In the genomic region with DNA sequence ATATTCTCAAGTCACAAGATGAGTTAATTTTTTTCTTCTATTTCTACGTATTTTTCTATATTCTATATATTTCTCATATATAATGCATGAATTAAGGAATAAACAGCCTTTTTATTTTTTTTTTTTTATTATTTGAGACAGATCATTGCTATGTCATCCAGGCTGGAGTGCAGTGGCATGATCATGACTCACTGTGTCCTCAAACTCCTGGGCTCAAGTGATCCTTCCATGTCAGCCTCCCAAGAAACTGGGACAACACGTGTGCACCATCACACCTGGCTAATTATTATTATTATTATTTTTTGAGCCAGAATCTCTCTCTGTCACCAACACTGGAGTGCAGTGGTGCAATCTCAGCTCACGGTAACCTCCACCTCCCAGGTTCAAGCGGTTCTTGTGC, we compare ENCODE assay signal across 10 cellular contexts. TPM values are rescaled to one million over a fixed set of nuclear protein-coding genes. Genes with fewer than 3 reads are reported as not detected.
DNase-seq lines count a peak whose midpoint lies in the region; ATAC-seq, FAIRE-seq and TF ChIP-seq lines count a peak whose summit lies in the region.
"Had no signal": no experiment of that assay in that cellular context is flagged by ENCODE, and none has a peak within 500 bp of the region (broad histone marks: within the 10 kb centered on the region; RNA-seq: fewer than 3 reads in every experiment).

No MANE protein-coding gene starts in this region.

- BruUV-seq in GM12878 (replicated peaks; lab: Mats Ljungman, UMichigan) = no TSS peak

- peaks cover 12% of the 10 kb centered on the region for H3K4me1 ChIP-seq in CD8-positive, alpha-beta memory T cell (ENCODE audit: insufficient read depth, low read length)
- peaks cover 7% of the 10 kb centered on the region; the same call in 1 of the 2 replicates for H3K4me1 ChIP-seq in HUES64 (ENCODE audit: insufficient read depth, low read length)
- no peaks in the 10 kb centered on the region for H3K4me1 ChIP-seq in GM12878 (ENCODE audit: control insufficient read depth, insufficient read depth, low read length)
- peaks cover 13% of the 10 kb centered on the region for H3K4me1 ChIP-seq in mucosa of descending colon (ENCODE audit: low read depth)

- no peak overlapping the region for H2AFZ ChIP-seq in GM12878 (ENCODE audit: control insufficient read depth, low read depth, low read length)

- peak overlapping the region; percentile 62 to 97 (median 94) for H3K4me3 Mint-ChIP-seq in CD8-positive, alpha-beta memory T cell
- peak overlapping the region; percentile 86 for H3K4me3 Mint-ChIP-seq in mesothelial cell of epicardium

- H3K9ac ChIP-seq in HUES64 (ENCODE audit: low read depth, low read length) = no peak overlapping the region
- H3K9ac ChIP-seq in GM12878 (ENCODE audit: control insufficient read depth, insufficient read depth, low read length) = no peak overlapping the region

- TF ChIP-seq POLR2A in GM12878 (IDR thresholded peaks at IDR 0.05; ENCODE audit: low read depth, low read length) = no peak

- no peak for DNase-seq in CD8-positive, alpha-beta memory T cell
- no peak for DNase-seq in GM12878 (ENCODE audit: low read depth, low spot score)
- no peak for DNase-seq in mesothelial cell of epicardium (ENCODE audit: low spot score in 2 of 2, unreplicated experiment in 2 of 2)
- DNase-seq in NOMO-1 (lab: John Stamatoyannopoulos, UW; ENCODE audit: unreplicated experiment in 2 of 2) = no peak
- no peak for DNase-seq in mucosa of descending colon
- no peak for DNase-seq in HK-2 (ENCODE audit: unreplicated experiment)
- DNase-seq: naive B cell had no signal

- H4K20me1 ChIP-seq in GM12878 (ENCODE audit: control insufficient read depth, insufficient read depth) = no peaks in the 10 kb centered on the region

- H3K4me2 ChIP-seq in GM12878 (ENCODE audit: control insufficient read depth, insufficient read depth) = peak overlapping the region; percentile 92; the same call in 1 of the 2 replicates

- CTCF ChIA-PET in CD8-positive, alpha-beta memory T cell (lab: Charles Lee) = no interaction called here
- CTCF ChIA-PET in GM12878 (lab: Yijun Ruan, JAX) = interaction anchor here (1.3 kb wide), 1 partner anchor 12 kb away, joined by 4 read pairs; no protein-coding TSS in a partner anchor

- peak overlapping the region in 3 of 8 donors; percentile 73 to 98 (median 97) for H3K27ac Mint-ChIP-seq in CD8-positive, alpha-beta memory T cell
- peak overlapping the region; percentile 63 for H3K27ac Mint-ChIP-seq in mesothelial cell of epicardium

- RAD21 ChIA-PET in GM12878 (lab: Charles Lee; ENCODE audit: unreplicated experiment) = no interaction called here

- TF ChIP-seq CTCF in GM12878 (IDR thresholded peaks at IDR 0.05 in 2 of 3, conservative IDR thresholded peaks at IDR 0.05 in 1 of 3; ENCODE audit: control insufficient read depth in 2 of 3, extremely low read depth in 1 of 3, insufficient read depth in 1 of 3, low read depth in 3 of 3, low read length in 3 of 3) (no peak), mesothelial cell of epicardium (IDR thresholded peaks at IDR 0.05; ENCODE audit: unreplicated experiment) (no peak), mucosa of descending colon (IDR thresholded peaks at IDR 0.05) (no peak)

- intact Hi-C loops in GM12878 (cut with micrococcal nuclease; ENCODE audit: unreplicated experiment) = no loop called here
- intact Hi-C loops in mucosa of descending colon (cut with DNase I, micrococcal nuclease) = no loop called here

- no peaks in the 10 kb centered on the region for H3K27me3 Mint-ChIP-seq in CD8-positive, alpha-beta memory T cell
- H3K27me3 Mint-ChIP-seq in mesothelial cell of epicardium (ENCODE audit: low read depth) = peaks cover 11% of the 10 kb centered on the region
- H3K27me3 Mint-ChIP-seq: naive B cell had no signal

- TF ChIP-seq RAD21 in GM12878 (IDR thresholded peaks at IDR 0.05; ENCODE audit: insufficient read depth, low read depth, low read length) = no peak

- SMC1A ChIA-PET in GM12878 (lab: Charles Lee; ENCODE audit: uncharacterized antibody, unreplicated experiment) = interaction anchor here (1.0 kb wide), 1 partner anchor 59 kb away, joined by 4 read pairs; no protein-coding TSS in a partner anchor

- in situ Hi-C loops in GM12878 (cut with MboI) = loop anchor here (5.0 kb wide), 1 partner anchor 57 kb away; a partner anchor contains a TSS

- no peak overlapping the region for H3K27ac ChIP-seq in CD8-positive, alpha-beta memory T cell (ENCODE audit: low read depth, low read length)
- H3K27ac ChIP-seq in HUES64 (ENCODE audit: low read depth, low read length) (no peak overlapping the region), GM12878 (ENCODE audit: control insufficient read depth, insufficient read depth) (no peak overlapping the region)

- no peak overlapping the region for H3K4me3 ChIP-seq in CD8-positive, alpha-beta memory T cell (ENCODE audit: low read length)
- H3K4me3 ChIP-seq in HUES64 (ENCODE audit: low read length) (peak overlapping the region; percentile 92), GM12878 (no peak overlapping the region), mucosa of descending colon (no peak overlapping the region)

- 98% methylated on average over 3 of the region's 4 CpGs for WGBS in HUES64
- WGBS in GM12878 (ENCODE audit: insufficient coverage, insufficient replicate concordance, low lambda C conversion rate, missing lambda C conversion rate) = 89% methylated on average over 4 of the region's 4 CpGs

- peaks cover 0 to 18% (median 6%) of the 10 kb centered on the region in 3 donors for H3K36me3 Mint-ChIP-seq in CD8-positive, alpha-beta memory T cell
- peaks cover 17% of the 10 kb centered on the region for H3K36me3 Mint-ChIP-seq in mesothelial cell of epicardium
- H3K36me3 Mint-ChIP-seq: naive B cell had no signal

- ATAC-seq in GM12878 (no peak), mucosa of descending colon (no peak), HG03469 (IDR thresholded peaks at IDR 0.05; ENCODE audit: unreplicated experiment) (no peak)

- no peaks in the 10 kb centered on the region for H3K27me3 ChIP-seq in CD8-positive, alpha-beta memory T cell (ENCODE audit: insufficient read depth, low read length, poor library complexity, severe bottlenecking)
- H3K27me3 ChIP-seq in HUES64 (ENCODE audit: insufficient read depth, low read length) = peaks cover 24% of the 10 kb centered on the region
- H3K27me3 ChIP-seq in GM12878 (replicated peaks in 1 of 2; ENCODE audit: control insufficient read depth in 2 of 2, insufficient read depth in 2 of 2, low read length in 1 of 2) = no peaks in the 10 kb centered on the region

- POLR2A ChIA-PET in CD8-positive, alpha-beta memory T cell (lab: Charles Lee) = no interaction called here
- POLR2A ChIA-PET in GM12878 (lab: Charles Lee) = no interaction called here

- peaks cover 6% of the 10 kb centered on the region for H3K79me2 ChIP-seq in GM12878 (ENCODE audit: control insufficient read depth, insufficient read depth, low read length)

- H3K9me3 ChIP-seq in CD8-positive, alpha-beta memory T cell (ENCODE audit: low read length) = no peaks in the 10 kb centered on the region
- H3K9me3 ChIP-seq in HUES64 (ENCODE audit: insufficient read depth, low read depth, low read length) (no peaks in the 10 kb centered on the region), GM12878 (replicated peaks; ENCODE audit: control insufficient read depth, insufficient read depth, low read length) (no peaks in the 10 kb centered on the region), mucosa of descending colon (no peaks in the 10 kb centered on the region)

- H3K9me3 Mint-ChIP-seq in CD8-positive, alpha-beta memory T cell = peaks cover 0 to 6% (median 5%) of the 10 kb centered on the region in 5 donors
- H3K9me3 Mint-ChIP-seq in mesothelial cell of epicardium = peaks cover 5% of the 10 kb centered on the region

- no peak for TF ChIP-seq EP300 in GM12878 (IDR thresholded peaks at IDR 0.05; ENCODE audit: borderline replicate concordance in 1 of 2, control insufficient read depth in 1 of 2, low read depth in 2 of 2, low read length in 2 of 2)

- H3K4me1 Mint-ChIP-seq in CD8-positive, alpha-beta memory T cell = peaks cover 16 to 24% (median 23%) of the 10 kb centered on the region in 3 donors
- H3K4me1 Mint-ChIP-seq in mesothelial cell of epicardium = peaks cover 15% of the 10 kb centered on the region

- FAIRE-seq in GM12878 (lab: Jason Lieb, UNC) = no peak
- FAIRE-seq: TTC549 had no signal

- no peaks in the 10 kb centered on the region for H3K36me3 ChIP-seq in CD8-positive, alpha-beta memory T cell (ENCODE audit: insufficient read depth, low read length)
- H3K36me3 ChIP-seq in HUES64 (ENCODE audit: insufficient read depth, low read length) = peaks cover 45% of the 10 kb centered on the region
- H3K36me3 ChIP-seq in GM12878 (ENCODE audit: control insufficient read depth in 2 of 2, insufficient read depth in 2 of 2, low read length in 1 of 2) = no peaks in the 10 kb centered on the region
- no peaks in the 10 kb centered on the region for H3K36me3 ChIP-seq in mucosa of descending colon (ENCODE audit: low read depth)

RNA-seq across cellular contexts. Expression of a gene that starts 1.5 kb away (rescaled TPM):
- 1 to 10 TPM; 3.7 to 4.9 TPM for total RNA-seq in CD8-positive, alpha-beta memory T cell
- polyA plus RNA-seq in CD8-positive, alpha-beta memory T cell = 0.82 TPM
- 27.9 TPM for polyA plus RNA-seq in HUES64 (2013, experiment 1 of 2)
- polyA plus RNA-seq in HUES64 (2013, experiment 2 of 2) = 37.6 TPM
- 96.7 and 103 TPM in 2 replicates for total RNA-seq in GM12878 (2013; cell fraction: nucleolus; rRNA removed)
- 7.0 and 10.4 TPM in 2 replicates for total RNA-seq in GM12878 (2014; rRNA removed)
- 5.8 and 6.4 TPM in 2 replicates for total RNA-seq in GM12878 (2014; rRNA removed; fragmentation: Illumina TruSeq; extraction: Trizol)
- 6.0 and 6.5 TPM in 2 replicates for total RNA-seq in GM12878 (2021)
- polyA plus RNA-seq in GM12878 (2011; ENCODE audit: low read depth) = 1.4 TPM
- 38.9 and 41.1 TPM in 2 replicates for polyA plus RNA-seq in GM12878 (2011; rRNA removed)
- polyA plus RNA-seq in GM12878 (2011; cell fraction: cytosol; rRNA removed) = 36.3 and 43.2 TPM in 2 replicates
- 30.3 and 51.4 TPM in 2 replicates for polyA plus RNA-seq in GM12878 (2011; cell fraction: nucleus; rRNA removed)
- polyA plus RNA-seq in GM12878 (2012) = 2.5 and 6.7 TPM in 2 replicates
- polyA plus RNA-seq in GM12878 (2014; fragmentation: Illumina TruSeq; extraction: Trizol) = 6.2 and 6.7 TPM in 2 replicates
- polyA plus RNA-seq in GM12878 (2014; fragmentation: Nextera tagmentation; extraction: Ambion mirVana) = 1 to 10 TPM; 3.1 to 5.6 TPM
- polyA plus RNA-seq in GM12878 (2014; rRNA removed) = 5.6 and 7.1 TPM in 2 replicates
- 1 to 10 TPM; 7.0 to 7.4 TPM for polyA plus RNA-seq in GM12878 (2016; fragmentation: Nextera tagmentation; extraction: Ambion mirVana)
- 83.7 and 88.9 TPM in 2 replicates for polyA minus RNA-seq in GM12878 (2011; rRNA and poly(A)+ RNA removed)
- 9.2 and 15.7 TPM in 2 replicates for polyA minus RNA-seq in GM12878 (2011; cell fraction: cytosol; rRNA and poly(A)+ RNA removed)
- 29.3 and 42.8 TPM in 2 replicates for polyA minus RNA-seq in GM12878 (2011; cell fraction: nucleus; rRNA and poly(A)+ RNA removed)
- total RNA-seq in mesothelial cell of epicardium = 33.1 to 35.8 TPM (median 33.5 TPM) in 3 replicates
- 10 to 100 TPM; 43.4 to 66.6 (median 55.4) TPM for total RNA-seq in mucosa of descending colon

RNA-seq across cellular contexts. Expression of a gene that starts 58.3 kb away (rescaled TPM):
- total RNA-seq in CD8-positive, alpha-beta memory T cell = 10 to 100 TPM; 37.6 to 43.3 TPM
- polyA plus RNA-seq in CD8-positive, alpha-beta memory T cell = 31.3 TPM
- 14.1 TPM for polyA plus RNA-seq in HUES64 (2013, experiment 1 of 2)
- 16.7 TPM for polyA plus RNA-seq in HUES64 (2013, experiment 2 of 2)
- 128 and 133 TPM in 2 replicates for total RNA-seq in GM12878 (2013; cell fraction: nucleolus; rRNA removed)
- total RNA-seq in GM12878 (2014; rRNA removed) (10.1 and 14.1 TPM in 2 replicates), GM12878 (2014; rRNA removed; fragmentation: Illumina TruSeq; extraction: Trizol) (20.6 and 24.0 TPM in 2 replicates), GM12878 (2021) (26.6 and 33.5 TPM in 2 replicates), mesothelial cell of epicardium (20.8 to 25.6 TPM (median 23.8 TPM) in 3 replicates), mucosa of descending colon (10 to 100 TPM; 24.9 to 27.8 (median 26.0) TPM)
- 5.4 TPM for polyA plus RNA-seq in GM12878 (2011; ENCODE audit: low read depth)
- polyA plus RNA-seq in GM12878 (2011; rRNA removed) (34.1 and 67.9 TPM in 2 replicates), GM12878 (2014; fragmentation: Illumina TruSeq; extraction: Trizol) (38.0 and 48.6 TPM in 2 replicates), GM12878 (2014; fragmentation: Nextera tagmentation; extraction: Ambion mirVana) (10 to 100 TPM; 29.4 to 32.5 TPM), GM12878 (2014; rRNA removed) (11.2 and 11.3 TPM in 2 replicates), GM12878 (2016; fragmentation: Nextera tagmentation; extraction: Ambion mirVana) (10 to 100 TPM; 38.7 to 41.0 TPM)
- 8.4 and 10.8 TPM in 2 replicates for polyA plus RNA-seq in GM12878 (2011; cell fraction: cytosol; rRNA removed)
- 19.0 and 21.8 TPM in 2 replicates for polyA plus RNA-seq in GM12878 (2011; cell fraction: nucleus; rRNA removed)
- polyA plus RNA-seq in GM12878 (2012) = 11.9 and 18.1 TPM in 2 replicates
- polyA minus RNA-seq in GM12878 (2011; rRNA and poly(A)+ RNA removed) = 7.1 and 17.0 TPM in 2 replicates
- 3.5 and 7.6 TPM in 2 replicates for polyA minus RNA-seq in GM12878 (2011; cell fraction: cytosol; rRNA and poly(A)+ RNA removed)
- 13.8 and 16.4 TPM in 2 replicates for polyA minus RNA-seq in GM12878 (2011; cell fraction: nucleus; rRNA and poly(A)+ RNA removed)
